17 cellular contexts compared by ENCODE assay signal in the genomic region with DNA sequence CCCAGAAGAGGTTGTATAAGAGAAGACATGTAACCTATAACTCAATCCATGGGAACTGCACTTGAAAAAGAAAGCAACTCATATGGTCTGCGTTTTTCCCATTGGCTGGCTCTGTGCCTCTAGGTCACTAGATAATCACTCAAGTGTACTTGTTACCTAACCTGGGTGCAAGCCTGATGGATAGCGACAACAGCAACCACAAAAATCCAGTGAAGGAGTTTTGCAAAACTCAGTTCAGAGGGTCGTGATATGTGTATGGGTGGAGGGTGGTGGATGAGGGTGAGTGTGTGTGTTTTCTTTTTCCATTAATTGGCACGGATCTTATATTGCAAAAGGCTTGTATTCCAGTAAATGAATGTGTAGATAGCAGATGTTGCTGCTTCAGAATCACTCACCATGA.
"Had no signal": no experiment of that assay in that cellular context is flagged by ENCODE, and none has a peak within 500 bp of the region (broad histone marks: within the 10 kb centered on the region; RNA-seq: fewer than 3 reads in every experiment).

No MANE protein-coding gene starts in this region.

- DNase-seq: activated CD4-positive, alpha-beta T cell treated with anti-CD3 and anti-CD28 coated beads for 4 hours; activated CD8-positive, alpha-beta memory T cell treated with anti-CD3 and anti-CD28 coated beads, Interleukin-2, amount 50 U/mL, for 48 hours; activated CD8-positive, alpha-beta T cell treated with anti-CD3 and anti-CD28 coated beads, Interleukin-2, amount 10 ng/mL, durations not matched to agents 7 days and 5 days; activated naive CD4-positive, alpha-beta T cell; activated naive CD8-positive, alpha-beta T cell treated with anti-CD3 and anti-CD28 coated beads, Interleukin-2, amount 50 U/mL, for 24 hours; effector CD4-positive, alpha-beta T cell; occipital lobe; stimulated activated CD4-positive, alpha-beta T cell treated with anti-CD3 and anti-CD28 coated beads, Interleukin-2, amount 100 ng/mL, for 48 hours; stimulated activated naive CD4-positive, alpha-beta T cell treated with Interleukin-2 at 50 U/mL for 16 hours; T-helper 9 cell had no signal

- ATAC-seq: activated CD8-positive, alpha-beta T cell treated with anti-CD3 and anti-CD28 coated beads, Interleukin-2, amount 10 ng/mL, durations not matched to agents 7 days and 5 days; activated naive CD8-positive, alpha-beta T cell treated with anti-CD3 and anti-CD28 coated beads, Interleukin-2, amount 50 U/mL, for 24 hours; natural killer cell treated with Interleukin-12 subunit alpha and Interleukin-12 subunit beta and Interleukin-15 and Interleukin-18, amount 100 ng/mL, for 72 hours; sciatic nerve had no signal

- H3K4me3 ChIP-seq: cardiac muscle cell, coronary artery, prostate gland had no signal

- H3K27me3 ChIP-seq: cardiac muscle cell had no signal

- FAIRE-seq: endothelial cell of umbilical vein had no signal

- H3K4me1 ChIP-seq: prostate gland had no signal

- H3K36me3 ChIP-seq: cardiac muscle cell, prostate gland had no signal

- H3K27ac ChIP-seq: cardiac muscle cell, coronary artery, prostate gland, VCaP had no signal

- H3K9me3 ChIP-seq: prostate gland had no signal
